8 cellular contexts compared by ENCODE assay signal in the genomic region with DNA sequence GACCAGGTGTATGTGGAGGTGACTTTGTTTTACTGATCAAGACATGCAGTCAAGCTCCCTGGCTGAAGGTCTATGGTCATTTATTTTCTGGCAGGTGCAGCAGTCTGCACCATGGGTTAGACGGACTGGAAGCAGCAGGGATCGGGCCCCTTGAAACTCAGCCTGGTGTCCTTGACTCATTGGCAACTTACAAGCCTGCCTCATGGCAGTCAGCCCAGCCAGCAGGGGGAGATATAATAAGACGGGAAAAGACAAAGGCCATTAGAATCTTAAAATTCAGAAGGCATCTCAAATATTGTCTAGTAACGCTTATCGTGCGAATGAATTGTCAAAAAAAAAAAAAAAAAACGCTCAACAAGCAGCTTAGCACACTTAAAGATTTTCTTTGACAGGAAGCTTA.
DNase-seq lines count a peak whose midpoint lies in the region; ATAC-seq, FAIRE-seq and TF ChIP-seq lines count a peak whose summit lies in the region.

No MANE protein-coding gene starts in this region.

- 12% methylated on average over 7 of the region's 7 CpGs for WGBS in GM12878 (ENCODE audit: insufficient coverage, insufficient replicate concordance, low lambda C conversion rate, missing lambda C conversion rate)

- RAD21 ChIA-PET in GM12878 (lab: Charles Lee; ENCODE audit: unreplicated experiment) = interaction anchor here (0.6 to 1.0 kb wide), 2 partner anchors 316 to 319 kb away, joined by 3 to 4 read pairs; no protein-coding TSS in a partner anchor

- no peak overlapping the region for H3K27ac ChIP-seq in GM12878 (ENCODE audit: control insufficient read depth, insufficient read depth)

- H3K27me3 ChIP-seq in GM12878 (replicated peaks in 1 of 2; ENCODE audit: control insufficient read depth in 2 of 2, insufficient read depth in 2 of 2, low read length in 1 of 2) = no peaks in the 10 kb centered on the region

- no TSS peak for BruUV-seq in GM12878 (replicated peaks; lab: Mats Ljungman, UMichigan)

- no peak overlapping the region for H3K9ac ChIP-seq in GM12878 (ENCODE audit: control insufficient read depth, insufficient read depth, low read length)

- no peak overlapping the region for H2AFZ ChIP-seq in GM12878 (ENCODE audit: control insufficient read depth, low read depth, low read length)

- no peaks in the 10 kb centered on the region for H3K4me1 ChIP-seq in GM12878 (ENCODE audit: control insufficient read depth, insufficient read depth, low read length)

- no peaks in the 10 kb centered on the region for H4K20me1 ChIP-seq in GM12878 (ENCODE audit: control insufficient read depth, insufficient read depth)

- no peak overlapping the region for H3K4me3 ChIP-seq in GM12878

- no peaks in the 10 kb centered on the region for H3K79me2 ChIP-seq in GM12878 (ENCODE audit: control insufficient read depth, insufficient read depth, low read length)

- no peaks in the 10 kb centered on the region for H3K36me3 ChIP-seq in GM12878 (ENCODE audit: control insufficient read depth in 2 of 2, insufficient read depth in 2 of 2, low read length in 1 of 2)

- H3K9me3 ChIP-seq in GM12878 (replicated peaks; ENCODE audit: control insufficient read depth, insufficient read depth, low read length) = no peaks in the 10 kb centered on the region

- no peak overlapping the region for H3K4me2 ChIP-seq in GM12878 (ENCODE audit: control insufficient read depth, insufficient read depth)

- no peak for FAIRE-seq in GM12878 (lab: Jason Lieb, UNC)

- TF ChIP-seq RAD21 in GM12878 (IDR thresholded peaks at IDR 0.05; ENCODE audit: insufficient read depth, low read depth, low read length) = peak; percentile 21; the same call in 1 of the 2 replicates

- intact Hi-C loops in GM12878 (cut with micrococcal nuclease; ENCODE audit: unreplicated experiment) = loop anchor here (2.0 kb wide), 1 partner anchor 326 kb away; no protein-coding TSS in a partner anchor

- TF ChIP-seq CTCF in GM12878 (IDR thresholded peaks at IDR 0.05 in 2 of 3, conservative IDR thresholded peaks at IDR 0.05 in 1 of 3; ENCODE audit: control insufficient read depth in 2 of 3, extremely low read depth in 1 of 3, insufficient read depth in 1 of 3, low read depth in 3 of 3, low read length in 3 of 3) = peak in 2 of 3 experiments; percentile 29 to 34; a peak in 4 of 6 replicates

- TF ChIP-seq EP300 in GM12878 (IDR thresholded peaks at IDR 0.05; ENCODE audit: borderline replicate concordance in 1 of 2, control insufficient read depth in 1 of 2, low read depth in 2 of 2, low read length in 2 of 2) = no peak

- CTCF ChIA-PET in GM12878 (lab: Yijun Ruan, JAX) = interaction anchor here (1.7 to 2.8 kb wide), 2 partner anchors 12 to 316 kb away, joined by 5 to 10 read pairs; no protein-coding TSS in a partner anchor

- peak; percentile 53 for DNase-seq in EH (ENCODE audit: low read depth)
- DNase-seq in HS-27A (ENCODE audit: low read depth) = peak; percentile 31
- no peak for DNase-seq in GM12878 (ENCODE audit: low read depth, low spot score)
- peak; percentile 57 for DNase-seq in medulla oblongata (ENCODE audit: extremely low spot score)
- DNase-seq in COR-L47 (lab: John Stamatoyannopoulos, UW) = no peak
- no peak for DNase-seq in CD1c-positive myeloid dendritic cell (ENCODE audit: extremely low spot score)
- no peak for DNase-seq in central memory CD4-positive, alpha-beta T cell

- in situ Hi-C loops in GM12878 (cut with MboI) = no loop called here

- SMC1A ChIA-PET in GM12878 (lab: Charles Lee; ENCODE audit: uncharacterized antibody, unreplicated experiment) = interaction anchor here (1.1 kb wide), 1 partner anchor 8 kb away, joined by 3 read pairs; no protein-coding TSS in a partner anchor

- POLR2A ChIA-PET in GM12878 (lab: Charles Lee) = no interaction called here

- ATAC-seq in GM12878 = peak; percentile 49; the same call in 2 of the 3 replicates
- ATAC-seq in HG03571 (IDR thresholded peaks at IDR 0.05; ENCODE audit: unreplicated experiment) = no peak

- TF ChIP-seq POLR2A in GM12878 (IDR thresholded peaks at IDR 0.05; ENCODE audit: low read depth, low read length) = no peak

TF ChIP-seq in GM12878, 131 proteins besides CTCF, POLR2A, EP300 and RAD21:
- no peak for TF ChIP-seq IRF4 (IDR thresholded peaks at IDR 0.05; ENCODE audit: low read depth, low read length)
- TF ChIP-seq HCFC1 (IDR thresholded peaks at IDR 0.05; ENCODE audit: low read length) = no peak
- TF ChIP-seq BCL11A (IDR thresholded peaks at IDR 0.05; ENCODE audit: low read depth, low read length) = no peak
- TF ChIP-seq, protein P1, sequence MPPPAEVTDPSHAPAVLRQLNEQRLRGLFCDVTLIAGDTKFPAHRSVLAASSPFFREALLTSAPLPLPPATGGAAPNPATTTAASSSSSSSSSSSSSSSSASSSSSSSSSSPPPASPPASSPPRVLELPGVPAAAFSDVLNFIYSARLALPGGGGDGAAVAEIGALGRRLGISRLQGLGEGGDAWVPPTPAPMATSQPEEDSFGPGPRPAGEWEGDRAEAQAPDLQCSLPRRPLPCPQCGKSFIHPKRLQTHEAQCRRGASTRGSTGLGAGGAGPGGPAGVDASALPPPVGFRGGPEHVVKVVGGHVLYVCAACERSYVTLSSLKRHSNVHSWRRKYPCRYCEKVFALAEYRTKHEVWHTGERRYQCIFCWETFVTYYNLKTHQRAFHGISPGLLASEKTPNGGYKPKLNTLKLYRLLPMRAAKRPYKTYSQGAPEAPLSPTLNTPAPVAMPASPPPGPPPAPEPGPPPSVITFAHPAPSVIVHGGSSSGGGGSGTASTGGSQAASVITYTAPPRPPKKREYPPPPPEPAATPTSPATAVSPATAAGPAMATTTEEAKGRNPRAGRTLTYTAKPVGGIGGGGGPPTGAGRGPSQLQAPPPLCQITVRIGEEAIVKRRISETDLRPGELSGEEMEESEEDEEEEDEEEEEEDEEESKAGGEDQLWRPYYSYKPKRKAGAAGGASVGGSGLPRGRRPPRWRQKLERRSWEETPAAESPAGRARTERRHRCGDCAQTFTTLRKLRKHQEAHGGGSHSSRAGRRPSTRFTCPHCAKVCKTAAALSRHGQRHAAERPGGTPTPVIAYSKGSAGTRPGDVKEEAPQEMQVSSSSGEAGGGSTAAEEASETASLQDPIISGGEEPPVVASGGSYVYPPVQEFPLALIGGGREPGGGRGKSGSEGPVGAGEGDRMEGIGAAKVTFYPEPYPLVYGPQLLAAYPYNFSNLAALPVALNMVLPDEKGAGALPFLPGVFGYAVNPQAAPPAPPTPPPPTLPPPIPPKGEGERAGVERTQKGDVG (CRISPR knock-in tag; IDR thresholded peaks at IDR 0.05) = no peak
- TF ChIP-seq TCF12 (IDR thresholded peaks at IDR 0.05; ENCODE audit: low read depth, low read length) = no peak

Comparison
In these comparisons a context has a peak if more than half of its experiments do, and no peak if none do; other contexts are left out.
1. DNase-seq: peak in EH (single experiment), HS-27A (single experiment) and medulla oblongata (single experiment); none in GM12878 (single experiment), COR-L47 (single experiment), CD1c-positive myeloid dendritic cell (single experiment) and central memory CD4-positive, alpha-beta T cell (single experiment).